ENCODE assay signal across 21 cellular contexts in genomic region chr3:193897288-193897687, GRCh38.
A peak's percentile ranks its signal among the peaks of the same experiment; 100 is the strongest.
DNase-seq lines count a peak whose midpoint lies in the region; ATAC-seq, FAIRE-seq and TF ChIP-seq lines count a peak whose summit lies in the region.
"Had no signal": no experiment of that assay in that cellular context is flagged by ENCODE, and none has a peak within 500 bp of the region (broad histone marks: within the 10 kb centered on the region; RNA-seq: fewer than 3 reads in every experiment).

No MANE protein-coding gene starts in this region.

- ATAC-seq in GM21526 (IDR thresholded peaks at IDR 0.05; ENCODE audit: low FRiP score, unreplicated experiment) = no peak
- ATAC-seq: activated CD8-positive, alpha-beta T cell treated with anti-CD3 and anti-CD28 coated beads for 36 hours had no signal

- no peak overlapping the region for H2AK5ac ChIP-seq in mesendoderm (ENCODE audit: low read length)

- H2BK15ac ChIP-seq in mesendoderm (replicated peaks; ENCODE audit: low read depth) = no peak overlapping the region

- no peaks in the 10 kb centered on the region for H3K79me1 ChIP-seq in mesendoderm (ENCODE audit: low read length)

- H3K4me1 Mint-ChIP-seq in HFFc6 (ENCODE audit: low read depth) (no peaks in the 10 kb centered on the region), endothelial cell (ENCODE audit: unreplicated experiment) (peaks cover 11% of the 10 kb centered on the region)

- no peak for DNase-seq in HFFc6
- no peak for DNase-seq in endothelial cell (ENCODE audit: low spot score)
- no peak for DNase-seq in mesendoderm
- no peak for DNase-seq in smooth muscle cell (lab: John Stamatoyannopoulos, UW; ENCODE audit: unreplicated experiment)
- no peak for DNase-seq in DMS79 (lab: John Stamatoyannopoulos, UW)
- DNase-seq in H54 (ENCODE audit: insufficient read length, low spot score) = no peak
- no peak for DNase-seq in kidney tubule cell (ENCODE audit: low spot score)
- DNase-seq: activated B cell treated with CpG ODN at 0.5 μM for 24 hours; activated CD8-positive, alpha-beta T cell treated with anti-CD3 and anti-CD28 coated beads for 36 hours; activated T-cell treated with anti-CD3 and anti-CD28 coated beads, Interleukin-2, amount 50 U/mL, for 48 hours; HCEC 1CT; NCI-H1105; NCI-H524; stimulated activated naive CD4-positive, alpha-beta T cell had no signal

- TF ChIP-seq CTCF in HFFc6 (IDR thresholded peaks at IDR 0.05) (no peak), endothelial cell (IDR thresholded peaks at IDR 0.05; ENCODE audit: unreplicated experiment) (no peak), smooth muscle cell (IDR thresholded peaks at IDR 0.05; ENCODE audit: borderline replicate concordance, insufficient read depth, poor library complexity, severe bottlenecking) (no peak)

- peak overlapping the region; percentile 17 for H3K56ac ChIP-seq in mesendoderm (ENCODE audit: low read length)

- H3K9ac ChIP-seq in mesendoderm (ENCODE audit: low read length) (no peak overlapping the region), smooth muscle cell (ENCODE audit: low read depth) (no peak overlapping the region)
- H3K9ac ChIP-seq: KMS-11 had no signal

- no peak overlapping the region for H3K27ac Mint-ChIP-seq in HFFc6
- peak overlapping the region; percentile 14 for H3K27ac Mint-ChIP-seq in endothelial cell (ENCODE audit: unreplicated experiment)
- H3K27ac Mint-ChIP-seq: activated B cell treated with CpG ODN at 0.5 μM for 24 hours; activated CD8-positive, alpha-beta T cell treated with anti-CD3 and anti-CD28 coated beads for 36 hours; activated naive CD8-positive, alpha-beta T cell; progenitor cell of endocrine pancreas had no signal

- H3K36me3 Mint-ChIP-seq in HFFc6 (ENCODE audit: low read depth) = no peaks in the 10 kb centered on the region
- H3K36me3 Mint-ChIP-seq in endothelial cell (ENCODE audit: low read depth, unreplicated experiment) = no peaks in the 10 kb centered on the region
- H3K36me3 Mint-ChIP-seq: activated naive CD8-positive, alpha-beta T cell; brain had no signal

- no peak overlapping the region for H3K23ac ChIP-seq in mesendoderm (ENCODE audit: low read length)

- FAIRE-seq in H54 (lab: Jason Lieb, UNC) = no peak
- FAIRE-seq: endothelial cell of umbilical vein had no signal

- peak overlapping the region; percentile 47 for H2AFZ ChIP-seq in smooth muscle cell (ENCODE audit: low read depth)

- H2BK120ac ChIP-seq in mesendoderm (ENCODE audit: low read depth, low read length) = no peak overlapping the region

- no peaks in the 10 kb centered on the region for H3K4me1 ChIP-seq in mesendoderm (ENCODE audit: control insufficient read depth, low read depth, low read length)
- H3K4me1 ChIP-seq in smooth muscle cell (ENCODE audit: low read depth) = peaks cover 17% of the 10 kb centered on the region

- no peak overlapping the region for H2BK5ac ChIP-seq in mesendoderm (ENCODE audit: low read length)

- H3K9me3 Mint-ChIP-seq in HFFc6 = no peaks in the 10 kb centered on the region
- peaks cover 4% of the 10 kb centered on the region for H3K9me3 Mint-ChIP-seq in endothelial cell (ENCODE audit: unreplicated experiment)
- H3K9me3 Mint-ChIP-seq: activated B cell treated with CpG ODN at 0.5 μM for 24 hours; activated CD8-positive, alpha-beta T cell treated with anti-CD3 and anti-CD28 coated beads for 36 hours had no signal

- H3K18ac ChIP-seq in mesendoderm (ENCODE audit: low read length) = no peak overlapping the region

- no peaks in the 10 kb centered on the region for H3K36me3 ChIP-seq in mesendoderm (ENCODE audit: control insufficient read depth, insufficient read depth, low read length)
- H3K36me3 ChIP-seq in smooth muscle cell (ENCODE audit: low read depth) = no peaks in the 10 kb centered on the region
- H3K36me3 ChIP-seq: upper lobe of left lung had no signal

- H4K5ac ChIP-seq in mesendoderm (ENCODE audit: low read length) = no peak overlapping the region

- H4K20me1 ChIP-seq in smooth muscle cell (ENCODE audit: low read depth) = no peaks in the 10 kb centered on the region

- no CpG with 5 or more reads among the region's 10 CpGs for WGBS in mesendoderm (ENCODE audit: extremely low coverage, insufficient coverage, low lambda C conversion rate)
- WGBS in smooth muscle cell (ENCODE audit: low lambda C conversion rate) = 95% methylated on average over 10 of the region's 10 CpGs

- H3K27me3 ChIP-seq in mesendoderm (ENCODE audit: insufficient read depth, low read length, poor library complexity) = no peaks in the 10 kb centered on the region
- H3K27me3 ChIP-seq in smooth muscle cell (ENCODE audit: low read depth) = no peaks in the 10 kb centered on the region
- H3K27me3 ChIP-seq: upper lobe of left lung had no signal

- peak overlapping the region; percentile 67; the same call in 1 of the 2 replicates for H3K4me3 Mint-ChIP-seq in HFFc6
- no peak overlapping the region for H3K4me3 Mint-ChIP-seq in endothelial cell (ENCODE audit: unreplicated experiment)
- H3K4me3 Mint-ChIP-seq: activated B cell treated with CpG ODN at 0.5 μM for 24 hours; activated CD8-positive, alpha-beta T cell treated with anti-CD3 and anti-CD28 coated beads for 36 hours; activated naive CD8-positive, alpha-beta T cell had no signal

- H3K4me3 ChIP-seq in mesendoderm (ENCODE audit: low read length) = no peak overlapping the region
- H3K4me3 ChIP-seq in smooth muscle cell = no peak overlapping the region
- H3K4me3 ChIP-seq: upper lobe of left lung had no signal

- no peaks in the 10 kb centered on the region for H3F3A ChIP-seq in smooth muscle cell (ENCODE audit: low read depth)

- H3K27me3 Mint-ChIP-seq in HFFc6 (ENCODE audit: insufficient read depth) (peaks cover 13% of the 10 kb centered on the region), endothelial cell (ENCODE audit: unreplicated experiment) (peaks cover 2% of the 10 kb centered on the region)
- H3K27me3 Mint-ChIP-seq: activated CD8-positive, alpha-beta T cell treated with anti-CD3 and anti-CD28 coated beads for 36 hours; activated naive CD8-positive, alpha-beta T cell; brain had no signal

- no peaks in the 10 kb centered on the region for H3K79me2 ChIP-seq in mesendoderm (ENCODE audit: control insufficient read depth, insufficient read depth, low read length)
- H3K79me2 ChIP-seq in smooth muscle cell (ENCODE audit: low read depth) = no peaks in the 10 kb centered on the region

- no peak for TF ChIP-seq POLR2A in H54 (IDR thresholded peaks at IDR 0.05; ENCODE audit: low read depth, low read length)

- H3K4ac ChIP-seq in mesendoderm (ENCODE audit: low read depth, low read length) = no peak overlapping the region

- H3K27ac ChIP-seq in mesendoderm (ENCODE audit: low read depth, low read length) (no peak overlapping the region), smooth muscle cell (ENCODE audit: low read depth) (no peak overlapping the region)
- H3K27ac ChIP-seq: KMS-11, upper lobe of left lung had no signal

- H3K4me2 ChIP-seq in mesendoderm (ENCODE audit: low read length) = no peak overlapping the region
- H3K4me2 ChIP-seq in smooth muscle cell = no peak overlapping the region
- H3K4me2 ChIP-seq: KMS-11 had no signal

- no peak overlapping the region for H4K8ac ChIP-seq in mesendoderm (ENCODE audit: low read depth, low read length)

- no peaks in the 10 kb centered on the region for H3K9me3 ChIP-seq in smooth muscle cell (replicated peaks; ENCODE audit: low read depth)
- H3K9me3 ChIP-seq: upper lobe of left lung had no signal
